12 cellular contexts compared by ENCODE assay signal in genomic region chr2:42854207-42854818, GRCh38.
DNase-seq lines count a peak whose midpoint lies in the region; ATAC-seq, FAIRE-seq and TF ChIP-seq lines count a peak whose summit lies in the region.
"Had no signal": no experiment of that assay in that cellular context is flagged by ENCODE, and none has a peak within 500 bp of the region (broad histone marks: within the 10 kb centered on the region; RNA-seq: fewer than 3 reads in every experiment).

No MANE protein-coding gene starts in this region.

- H3K4me3 ChIP-seq in pancreas, result no peak overlapping the region
- H3K4me3 ChIP-seq in brain microvascular endothelial cell (ENCODE audit: low read depth, low read length), result no peak overlapping the region

- 83 to 84% methylated on average over 16 of the region's 16 CpGs for WGBS in pancreas, 2 donors

- H3K4me1 ChIP-seq in pancreas, result no peaks in the 10 kb centered on the region

- no peaks in the 10 kb centered on the region for H3K36me3 ChIP-seq in pancreas
- no peaks in the 10 kb centered on the region for H3K36me3 ChIP-seq in brain microvascular endothelial cell (replicated peaks)

- TF ChIP-seq CTCF in pancreas (IDR thresholded peaks at IDR 0.05) (no peak), brain microvascular endothelial cell (IDR thresholded peaks at IDR 0.05; ENCODE audit: low read depth, low read length, missing control alignments) (no peak)

- peak; percentile 80 for DNase-seq in Right ventricle myocardium inferior (ENCODE audit: missing footprints)
- no peak for DNase-seq in cardiac septum (ENCODE audit: low spot score)
- DNase-seq in left cardiac atrium, result peak; percentile 58
- DNase-seq in pancreas, result peak in 1 of 6 donors; percentile 41
- DNase-seq in NCI-H1436 treated with DMSO at 0.1 percent for 48 hours (lab: John Stamatoyannopoulos, UW), result no peak
- DNase-seq in stimulated activated naive CD8-positive, alpha-beta T cell treated with anti-CD3 and anti-CD28 coated beads, Interleukin-15, Interleukin-2, amounts not matched to agents 100 U/mL and 50 U/mL, for 24 hours, result no peak
- DNase-seq in brain microvascular endothelial cell, result no peak
- DNase-seq in COLO829 (ENCODE audit: low spot score), result no peak
- DNase-seq: central memory CD4-positive, alpha-beta T cell; NCI-H446 treated with DMSO at 0.1 percent for 48 hours; stimulated activated CD4-positive, alpha-beta T cell treated with anti-CD3 and anti-CD28 coated beads, Interleukin-15, amount 100 ng/mL, for 24 hours had no signal

- ATAC-seq in Right ventricle myocardium inferior, result peak; percentile 82
- ATAC-seq in left cardiac atrium, result peak; percentile 44 to 73
- ATAC-seq in pancreas, result peak in 3 of 4 donors; percentile 21 to 39 (median 22)
- no peak for ATAC-seq in stimulated activated naive CD8-positive, alpha-beta T cell treated with anti-CD3 and anti-CD28 coated beads, Interleukin-15, Interleukin-2, amounts not matched to agents 100 U/mL and 50 U/mL, for 24 hours

- H3K9me3 ChIP-seq in pancreas, result no peaks in the 10 kb centered on the region

- intact Hi-C loops in Right ventricle myocardium inferior (cut with DNase I), result loop anchor here (10.0 kb wide), 2 partner anchors 250 to 630 kb away; no protein-coding TSS in a partner anchor
- intact Hi-C loops in cardiac septum (cut with DNase I), result no loop called here
- intact Hi-C loops in left cardiac atrium (cut with DNase I), result loop anchor here in 1 of 2 donors (10.0 kb wide), 1 partner anchor 370 kb away; the partner anchor contains the start of gene ZFP36L2
- intact Hi-C loops in pancreas (cut with DNase I), result loop anchor here in 1 of 3 donors (10.0 kb wide), 1 partner anchor 70 kb away; no protein-coding TSS in a partner anchor

- H3K27me3 ChIP-seq in pancreas (no peaks in the 10 kb centered on the region), brain microvascular endothelial cell (replicated peaks) (no peaks in the 10 kb centered on the region)

- FAIRE-seq in pancreas (lab: Jason Lieb, UNC), result no peak
- FAIRE-seq: A204.1 had no signal

- in situ Hi-C loops in brain microvascular endothelial cell (cut with HindIII; ENCODE audit: low pct_ligation_motif_present, low sequenced_read_pairs), result no loop called here

- H3K27ac ChIP-seq in pancreas (no peak overlapping the region), brain microvascular endothelial cell (no peak overlapping the region)

Comparison
In these comparisons a context has a peak if more than half of its experiments do, and no peak if none do; other contexts are left out.
1. DNase-seq: peak in Right ventricle myocardium inferior (single experiment) and left cardiac atrium (single experiment); none in cardiac septum (single experiment), NCI-H1436 treated with DMSO at 0.1 percent for 48 hours (single experiment), stimulated activated naive CD8-positive, alpha-beta T cell treated with anti-CD3 and anti-CD28 coated beads, Interleukin-15, Interleukin-2, amounts not matched to agents 100 U/mL and 50 U/mL, for 24 hours (single experiment), brain microvascular endothelial cell (single experiment) and COLO829 (single experiment).